In genomic region chr2:129369437-129369836, GRCh38 we compare ENCODE assay signal across 1 cellular context.
TF ChIP-seq lines count a peak whose summit lies in the region.

No MANE protein-coding gene starts in this region.

TF ChIP-seq in GM23338, 12 proteins besides CTCF, POLR2A, EP300 and RAD21 (continued from another document):
- TF ChIP-seq ZNF462 (CRISPR knock-in tag; IDR thresholded peaks at IDR 0.05) (no peak), NANOG (IDR thresholded peaks at IDR 0.05; ENCODE audit: borderline replicate concordance) (no peak), CREB1 (CRISPR knock-in tag; IDR thresholded peaks at IDR 0.05; ENCODE audit: low read depth) (no peak), ETS1 (IDR thresholded peaks at IDR 0.05) (no peak), EZH2phosphoT487 (IDR thresholded peaks at IDR 0.05; ENCODE audit: unreplicated experiment) (no peak), REST (IDR thresholded peaks at IDR 0.05; ENCODE audit: unreplicated experiment) (no peak), JUNB (IDR thresholded peaks at IDR 0.05; ENCODE audit: unreplicated experiment) (no peak), STAT1 (IDR thresholded peaks at IDR 0.05; ENCODE audit: unreplicated experiment) (no peak)
TF ChIP-seq in GM23338: peak in this region for 0.
